Comparison of ENCODE assay signal across 21 cellular contexts in genomic region chr7:112306903-112307302, GRCh38.
A peak's percentile ranks its signal among the peaks of the same experiment; 100 is the strongest.
DNase-seq lines count a peak whose midpoint lies in the region; ATAC-seq and TF ChIP-seq lines count a peak whose summit lies in the region.
"Had no signal": no experiment of that assay in that cellular context is flagged by ENCODE, and none has a peak within 500 bp of the region (broad histone marks: within the 10 kb centered on the region; RNA-seq: fewer than 3 reads in every experiment).

No MANE protein-coding gene starts in this region.

- peaks cover 12% of the 10 kb centered on the region for H3K4me1 Mint-ChIP-seq in WTC11
- H3K4me1 Mint-ChIP-seq in endodermal cell: peaks cover 11% of the 10 kb centered on the region
- peaks cover 10% of the 10 kb centered on the region for H3K4me1 Mint-ChIP-seq in activated CD8-positive, alpha-beta T cell treated with anti-CD3 and anti-CD28 coated beads, Interleukin-2, amount 10 ng/mL, durations not matched to agents 7 days and 5 days (ENCODE audit: low read depth)

- H3K4me3 ChIP-seq in mesendoderm (ENCODE audit: low read length) (no peak overlapping the region), endodermal cell (ENCODE audit: low read length) (no peak overlapping the region)
- H3K4me3 ChIP-seq: A549, GM12878, GM23338 had no signal

- no peak overlapping the region for H4K8ac ChIP-seq in mesendoderm (ENCODE audit: low read depth, low read length)

- H3K4me2 ChIP-seq in mesendoderm (ENCODE audit: low read length): no peak overlapping the region
- H3K4me2 ChIP-seq: A549, GM23338 had no signal

- H3K23ac ChIP-seq in mesendoderm (ENCODE audit: low read length): no peak overlapping the region

- peak overlapping the region; percentile 36 for H3K4ac ChIP-seq in mesendoderm (ENCODE audit: low read depth, low read length)

- no peak overlapping the region for H3K56ac ChIP-seq in mesendoderm (ENCODE audit: low read length)

- TF ChIP-seq CTCF in WTC11 (IDR thresholded peaks at IDR 0.05) (no peak), endodermal cell (conservative IDR thresholded peaks at IDR 0.05) (no peak)

- H2BK15ac ChIP-seq in mesendoderm (replicated peaks; ENCODE audit: low read depth): no peak overlapping the region

- H3K9ac ChIP-seq in mesendoderm (ENCODE audit: low read length) (no peak overlapping the region), endodermal cell (ENCODE audit: extremely low read depth, low read length, poor library complexity, severe bottlenecking) (no peak overlapping the region)

- no peaks in the 10 kb centered on the region for H3K79me2 ChIP-seq in mesendoderm (ENCODE audit: control insufficient read depth, insufficient read depth, low read length)

- no peak overlapping the region for H2BK5ac ChIP-seq in mesendoderm (ENCODE audit: low read length)

- H3K36me3 Mint-ChIP-seq in WTC11: peaks cover 27% of the 10 kb centered on the region
- peaks cover 27% of the 10 kb centered on the region for H3K36me3 Mint-ChIP-seq in endodermal cell (ENCODE audit: low read depth)
- H3K36me3 Mint-ChIP-seq in activated CD8-positive, alpha-beta T cell treated with anti-CD3 and anti-CD28 coated beads, Interleukin-2, amount 10 ng/mL, durations not matched to agents 7 days and 5 days (ENCODE audit: low read depth): peaks cover 20% of the 10 kb centered on the region

- peak overlapping the region; percentile 71; the same call in 1 of the 2 replicates for H3K27ac Mint-ChIP-seq in WTC11
- no peak overlapping the region for H3K27ac Mint-ChIP-seq in endodermal cell
- H3K27ac Mint-ChIP-seq in activated CD8-positive, alpha-beta T cell treated with anti-CD3 and anti-CD28 coated beads, Interleukin-2, amount 10 ng/mL, durations not matched to agents 7 days and 5 days: no peak overlapping the region
- H3K27ac Mint-ChIP-seq: CD4-positive, alpha-beta memory T cell; GM23338; H9 had no signal

- ATAC-seq in WTC11 (no peak), HG03460 (IDR thresholded peaks at IDR 0.05; ENCODE audit: unreplicated experiment) (no peak)
- ATAC-seq in activated CD8-positive, alpha-beta T cell treated with anti-CD3 and anti-CD28 coated beads, Interleukin-2, amount 10 ng/mL, durations not matched to agents 7 days and 5 days: no peak
- ATAC-seq: A549, GM12878, GM23338, HCT116 had no signal

- peak; percentile 25 for DNase-seq in Ammon's horn (ENCODE audit: low spot score)
- DNase-seq in WTC11 (ENCODE audit: low spot score): no peak
- peak; percentile 48 for DNase-seq in globus pallidus (ENCODE audit: low spot score)
- DNase-seq in mesendoderm: no peak
- no peak for DNase-seq in endodermal cell
- DNase-seq in G401 (ENCODE audit: low spot score): no peak
- DNase-seq in activated CD8-positive, alpha-beta T cell treated with anti-CD3 and anti-CD28 coated beads, Interleukin-2, amount 10 ng/mL, durations not matched to agents 7 days and 5 days: no peak
- DNase-seq: 8988T; ACHN; AML-193; Caco-2; CD4-positive, alpha-beta memory T cell; DMS153; DND-41; GDM1; H9 had no signal

- H3K4me1 ChIP-seq in mesendoderm (ENCODE audit: control insufficient read depth, low read depth, low read length) (peaks cover 2% of the 10 kb centered on the region), endodermal cell (ENCODE audit: control insufficient read depth, insufficient read depth, low read length) (no peaks in the 10 kb centered on the region)
- H3K4me1 ChIP-seq: A549, Caco-2 had no signal

- CTCF ChIA-PET in WTC11 (lab: Charles Lee): no interaction called here
- CTCF ChIA-PET in activated CD8-positive, alpha-beta T cell treated with anti-CD3 and anti-CD28 coated beads, Interleukin-2, amount 10 ng/mL, durations not matched to agents 7 days and 5 days (lab: Charles Lee): no interaction called here

- H2AK5ac ChIP-seq in mesendoderm (ENCODE audit: low read length): no peak overlapping the region

- WGBS in mesendoderm (ENCODE audit: extremely low coverage, insufficient coverage, low lambda C conversion rate): no CpG with 5 or more reads among the region's 2 CpGs
- 72 to 100% methylated on average over 1 to 2 of the region's 2 CpGs for WGBS in endodermal cell (ENCODE audit: insufficient coverage in 1 of 2, insufficient read length in 1 of 2), 2 experiments

- H3K27me3 Mint-ChIP-seq in WTC11 (ENCODE audit: low read depth) (no peaks in the 10 kb centered on the region), endodermal cell (ENCODE audit: insufficient read depth) (no peaks in the 10 kb centered on the region)
- no peaks in the 10 kb centered on the region for H3K27me3 Mint-ChIP-seq in activated CD8-positive, alpha-beta T cell treated with anti-CD3 and anti-CD28 coated beads, Interleukin-2, amount 10 ng/mL, durations not matched to agents 7 days and 5 days (ENCODE audit: low read depth)
- H3K27me3 Mint-ChIP-seq: CD4-positive, alpha-beta memory T cell had no signal

- no peak overlapping the region for H3K4me3 Mint-ChIP-seq in WTC11
- H3K4me3 Mint-ChIP-seq in endodermal cell: no peak overlapping the region
- no peak overlapping the region for H3K4me3 Mint-ChIP-seq in activated CD8-positive, alpha-beta T cell treated with anti-CD3 and anti-CD28 coated beads, Interleukin-2, amount 10 ng/mL, durations not matched to agents 7 days and 5 days
- H3K4me3 Mint-ChIP-seq: CD4-positive, alpha-beta memory T cell; GM23338; H9 had no signal

- no peak overlapping the region for H4K5ac ChIP-seq in mesendoderm (ENCODE audit: low read length)

- no peaks in the 10 kb centered on the region for H3K79me1 ChIP-seq in mesendoderm (ENCODE audit: low read length)

- H3K9me3 Mint-ChIP-seq in WTC11 (peaks cover 23% of the 10 kb centered on the region), endodermal cell (peaks cover 17% of the 10 kb centered on the region)
- peaks cover 8% of the 10 kb centered on the region for H3K9me3 Mint-ChIP-seq in activated CD8-positive, alpha-beta T cell treated with anti-CD3 and anti-CD28 coated beads, Interleukin-2, amount 10 ng/mL, durations not matched to agents 7 days and 5 days (ENCODE audit: insufficient read depth)

- H3K27me3 ChIP-seq in mesendoderm (ENCODE audit: insufficient read depth, low read length, poor library complexity) (no peaks in the 10 kb centered on the region), endodermal cell (ENCODE audit: control insufficient read depth, insufficient read depth, low read length, poor library complexity, severe bottlenecking) (no peaks in the 10 kb centered on the region)

- peaks cover 16% of the 10 kb centered on the region for H3K9me3 ChIP-seq in endodermal cell (ENCODE audit: control insufficient read depth, low read length)
- H3K9me3 ChIP-seq: Caco-2 had no signal

- POLR2A ChIA-PET in WTC11 (lab: Charles Lee): no interaction called here
- POLR2A ChIA-PET in activated CD8-positive, alpha-beta T cell treated with anti-CD3 and anti-CD28 coated beads, Interleukin-2, amount 10 ng/mL, durations not matched to agents 7 days and 5 days (lab: Charles Lee): no interaction called here

- H2BK120ac ChIP-seq in mesendoderm (ENCODE audit: low read depth, low read length): no peak overlapping the region

- H3K18ac ChIP-seq in mesendoderm (ENCODE audit: low read length): no peak overlapping the region

- no peak overlapping the region for H3K27ac ChIP-seq in mesendoderm (ENCODE audit: low read depth, low read length)
- H3K27ac ChIP-seq in endodermal cell (ENCODE audit: low read depth, low read length): no peak overlapping the region
- H3K27ac ChIP-seq: A549 had no signal

- in situ Hi-C loops in G401 (cut with HindIII; ENCODE audit: low sequenced_read_pairs): no loop called here

- no peaks in the 10 kb centered on the region for H3K36me3 ChIP-seq in mesendoderm (ENCODE audit: control insufficient read depth, insufficient read depth, low read length)
- peaks cover 14% of the 10 kb centered on the region for H3K36me3 ChIP-seq in endodermal cell (ENCODE audit: control insufficient read depth, insufficient read depth, low read length)

TF ChIP-seq in WTC11, 78 proteins besides CTCF, POLR2A, EP300 and RAD21 (continues in another document):
- no peak for TF ChIP-seq CREM (CRISPR knock-in tag; IDR thresholded peaks at IDR 0.05)
- no peak for TF ChIP-seq SP1 (CRISPR knock-in tag; conservative IDR thresholded peaks at IDR 0.05)
- TF ChIP-seq, protein P1, sequence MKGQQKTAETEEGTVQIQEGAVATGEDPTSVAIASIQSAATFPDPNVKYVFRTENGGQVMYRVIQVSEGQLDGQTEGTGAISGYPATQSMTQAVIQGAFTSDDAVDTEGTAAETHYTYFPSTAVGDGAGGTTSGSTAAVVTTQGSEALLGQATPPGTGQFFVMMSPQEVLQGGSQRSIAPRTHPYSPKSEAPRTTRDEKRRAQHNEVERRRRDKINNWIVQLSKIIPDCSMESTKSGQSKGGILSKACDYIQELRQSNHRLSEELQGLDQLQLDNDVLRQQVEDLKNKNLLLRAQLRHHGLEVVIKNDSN (CRISPR knock-in tag; IDR thresholded peaks at IDR 0.05): no peak
- TF ChIP-seq MYBL2 (CRISPR knock-in tag; IDR thresholded peaks at IDR 0.05): no peak
- TF ChIP-seq, protein P2, sequence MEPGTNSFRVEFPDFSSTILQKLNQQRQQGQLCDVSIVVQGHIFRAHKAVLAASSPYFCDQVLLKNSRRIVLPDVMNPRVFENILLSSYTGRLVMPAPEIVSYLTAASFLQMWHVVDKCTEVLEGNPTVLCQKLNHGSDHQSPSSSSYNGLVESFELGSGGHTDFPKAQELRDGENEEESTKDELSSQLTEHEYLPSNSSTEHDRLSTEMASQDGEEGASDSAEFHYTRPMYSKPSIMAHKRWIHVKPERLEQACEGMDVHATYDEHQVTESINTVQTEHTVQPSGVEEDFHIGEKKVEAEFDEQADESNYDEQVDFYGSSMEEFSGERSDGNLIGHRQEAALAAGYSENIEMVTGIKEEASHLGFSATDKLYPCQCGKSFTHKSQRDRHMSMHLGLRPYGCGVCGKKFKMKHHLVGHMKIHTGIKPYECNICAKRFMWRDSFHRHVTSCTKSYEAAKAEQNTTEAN (CRISPR knock-in tag; IDR thresholded peaks at IDR 0.05): no peak
- TF ChIP-seq, protein P3, sequence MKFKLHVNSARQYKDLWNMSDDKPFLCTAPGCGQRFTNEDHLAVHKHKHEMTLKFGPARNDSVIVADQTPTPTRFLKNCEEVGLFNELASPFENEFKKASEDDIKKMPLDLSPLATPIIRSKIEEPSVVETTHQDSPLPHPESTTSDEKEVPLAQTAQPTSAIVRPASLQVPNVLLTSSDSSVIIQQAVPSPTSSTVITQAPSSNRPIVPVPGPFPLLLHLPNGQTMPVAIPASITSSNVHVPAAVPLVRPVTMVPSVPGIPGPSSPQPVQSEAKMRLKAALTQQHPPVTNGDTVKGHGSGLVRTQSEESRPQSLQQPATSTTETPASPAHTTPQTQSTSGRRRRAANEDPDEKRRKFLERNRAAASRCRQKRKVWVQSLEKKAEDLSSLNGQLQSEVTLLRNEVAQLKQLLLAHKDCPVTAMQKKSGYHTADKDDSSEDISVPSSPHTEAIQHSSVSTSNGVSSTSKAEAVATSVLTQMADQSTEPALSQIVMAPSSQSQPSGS (CRISPR knock-in tag; IDR thresholded peaks at IDR 0.05; ENCODE audit: borderline replicate concordance, low read depth): no peak
- no peak for TF ChIP-seq ATF3 (CRISPR knock-in tag; conservative IDR thresholded peaks at IDR 0.05)
- no peak for TF ChIP-seq GTF2I (CRISPR knock-in tag; conservative IDR thresholded peaks at IDR 0.05)

Comparison
In these comparisons a context has a peak if more than half of its experiments do, and no peak if none do; other contexts are left out.
1. DNase-seq: peak in Ammon's horn (single experiment) and globus pallidus (single experiment); none in WTC11 (single experiment), mesendoderm (single experiment), endodermal cell (single experiment), G401 (single experiment) and activated CD8-positive, alpha-beta T cell treated with anti-CD3 and anti-CD28 coated beads, Interleukin-2, amount 10 ng/mL, durations not matched to agents 7 days and 5 days (single experiment).